Comparison of ENCODE assay signal across 18 cellular contexts in the genomic region with DNA sequence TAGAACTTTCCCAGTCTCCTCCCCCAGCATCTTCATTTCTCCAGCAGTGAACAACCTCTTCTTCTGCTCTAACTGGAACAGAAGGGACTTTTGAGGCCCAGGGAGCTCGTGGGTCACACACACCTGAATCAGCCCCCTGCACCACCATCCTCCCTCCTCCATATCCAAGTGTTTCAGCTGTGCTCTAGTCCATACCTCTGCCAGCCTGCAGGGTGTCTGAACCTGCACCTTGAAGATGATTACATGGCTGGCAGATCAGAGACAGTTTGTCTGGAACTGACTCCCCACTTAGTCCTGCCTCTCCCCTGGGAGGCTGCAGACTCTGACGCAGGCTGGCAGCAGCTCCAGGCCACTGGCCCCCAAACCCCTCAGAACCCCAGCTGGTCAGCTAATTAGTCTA. TPM values are rescaled to one million over a fixed set of nuclear protein-coding genes. Genes with fewer than 3 reads are reported as not detected.
"Had no signal": no experiment of that assay in that cellular context is flagged by ENCODE, and none has a peak within 500 bp of the region (broad histone marks: within the 10 kb centered on the region; RNA-seq: fewer than 3 reads in every experiment).

No MANE protein-coding gene starts in this region.

- H3K4me1 ChIP-seq: parathyroid adenoma, prostate gland, right lobe of liver had no signal

- H3K4me3 Mint-ChIP-seq: dendritic cell treated with granulocyte-macrophage colony-stimulating factor and Interleukin-4, amounts not matched to agents 40 ng/mL and 50 ng/mL, for 4 days; naive B cell; stimulated activated naive B cell treated with anti-CD40 and anti-IgM and Interleukin-4, amounts not matched to agents 10 μg/mL and 1 μg/mL and 100 μg/mL, for 72 hours had no signal

- H3K9me3 ChIP-seq: esophagus squamous epithelium, prostate gland, right lobe of liver had no signal

- H3K4me1 Mint-ChIP-seq: naive B cell; stimulated activated naive B cell treated with anti-CD40 and anti-IgM and Interleukin-4, amounts not matched to agents 10 μg/mL and 1 μg/mL and 100 μg/mL, for 72 hours had no signal

- H3K4me3 ChIP-seq: esophagus squamous epithelium, prostate gland, right lobe of liver had no signal

- H3K9ac ChIP-seq: parathyroid adenoma had no signal

- H3K27me3 ChIP-seq: right lobe of liver had no signal

- H3K36me3 Mint-ChIP-seq: naive B cell; stimulated activated naive B cell treated with anti-CD40 and anti-IgM and Interleukin-4, amounts not matched to agents 10 μg/mL and 1 μg/mL and 100 μg/mL, for 72 hours had no signal

- H3K27ac Mint-ChIP-seq: dendritic cell treated with granulocyte-macrophage colony-stimulating factor and Interleukin-4, amounts not matched to agents 40 ng/mL and 50 ng/mL, for 4 days; stimulated activated naive B cell treated with anti-CD40 and anti-IgM and Interleukin-4, amounts not matched to agents 10 μg/mL and 1 μg/mL and 100 μg/mL, for 72 hours had no signal

- H3K9me3 Mint-ChIP-seq: dendritic cell treated with granulocyte-macrophage colony-stimulating factor and Interleukin-4, amounts not matched to agents 40 ng/mL and 50 ng/mL, for 4 days; nephron; stimulated activated naive B cell treated with anti-CD40 and anti-IgM and Interleukin-4, amounts not matched to agents 10 μg/mL and 1 μg/mL and 100 μg/mL, for 72 hours had no signal

- H3K79me2 ChIP-seq: parathyroid adenoma had no signal

- ATAC-seq: left cardiac atrium, left ventricle myocardium superior, right lobe of liver had no signal

- DNase-seq: esophagus squamous epithelium; foreskin fibroblast; kidney; left cardiac atrium; left ventricle myocardium superior; mesendoderm; naive B cell; right lobe of liver; stimulated activated CD4-positive, alpha-beta T cell treated with anti-CD3 and anti-CD28 coated beads, Interleukin-4, amount 100 ng/mL, for 1 hour; stimulated activated CD8-positive, alpha-beta memory T cell treated with anti-CD3 and anti-CD28 coated beads, Interleukin-4, amount 100 ng/mL, for 48 hours; stimulated activated naive B cell treated with anti-CD40 and anti-IgM and Interleukin-4, amounts not matched to agents 10 μg/mL and 1 μg/mL and 100 μg/mL, for 72 hours; trophoblast cell had no signal

- H3K27ac ChIP-seq: esophagus squamous epithelium, parathyroid adenoma, prostate gland, right lobe of liver had no signal

- H3K36me3 ChIP-seq: esophagus squamous epithelium, prostate gland, right lobe of liver had no signal

- H2AFZ ChIP-seq: parathyroid adenoma had no signal

RNA-seq across cellular contexts. Expression of a gene that starts 12.1 kb away (rescaled TPM):
- total RNA-seq: left ventricle myocardium superior, lung microvascular endothelial cell, omental fat pad had no signal
